Comparison of ENCODE assay signal across 9 cellular contexts in the genomic region with DNA sequence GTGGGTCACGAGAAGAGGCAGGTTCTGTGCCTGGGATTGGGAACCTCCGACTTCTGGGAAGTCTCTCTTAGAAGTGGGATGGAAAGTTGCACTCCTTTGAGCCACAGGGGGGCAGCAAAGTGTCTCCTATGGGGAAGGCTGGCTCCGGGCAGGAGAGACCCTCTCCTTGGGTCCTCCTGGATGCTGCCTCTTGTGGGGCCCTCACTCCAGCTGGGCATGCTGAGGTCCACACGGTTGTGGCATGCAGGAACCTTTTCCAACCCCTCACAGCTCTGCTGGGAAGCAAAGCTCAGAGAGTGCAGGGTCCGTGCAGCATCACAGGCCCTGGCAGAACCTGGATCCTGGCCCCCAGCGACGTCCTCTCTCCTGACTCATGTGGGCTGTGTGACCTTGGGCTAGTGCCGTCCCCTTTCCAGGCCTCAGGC. TPM values are rescaled to one million over a fixed set of nuclear protein-coding genes. Genes with fewer than 3 reads are reported as not detected.
DNase-seq lines count a peak whose midpoint lies in the region; ATAC-seq lines count a peak whose summit lies in the region.
"Had no signal": no experiment of that assay in that cellular context is flagged by ENCODE, and none has a peak within 500 bp of the region (broad histone marks: within the 10 kb centered on the region; RNA-seq: fewer than 3 reads in every experiment).

No MANE protein-coding gene starts in this region.

- DNase-seq in NCI-H187 (lab: John Stamatoyannopoulos, UW) (peak; percentile 12 to 44), NCI-H187 treated with DMSO at 0.1 percent for 48 hours (lab: John Stamatoyannopoulos, UW) (no peak), NCI-H1105 treated with DMSO at 0.1 percent for 48 hours (lab: John Stamatoyannopoulos, UW) (peak; percentile 62), amniotic epithelial cell (ENCODE audit: low read depth) (peak; percentile 24), kidney glomerular epithelial cell (lab: John Stamatoyannopoulos, UW) (peak; percentile 29), NCI-H128 (lab: John Stamatoyannopoulos, UW; ENCODE audit: unreplicated experiment) (no peak)
- no peak for DNase-seq in activated T-helper 2 cell treated with anti-CD3 and anti-CD28 coated beads, Interferon-gamma antibody, Interleukin-2, Interleukin-4, amounts not matched to agents 10 μg/mL and 5 μg/mL and 100 μg/mL, durations not matched to agents 14 hours and 24 hours and 36 hours (ENCODE audit: low spot score)
- DNase-seq: CD4-positive, CD25-positive, alpha-beta regulatory T cell had no signal

- intact Hi-C loops in activated T-helper 2 cell treated with anti-CD3 and anti-CD28 coated beads, Interferon-gamma antibody, Interleukin-2, Interleukin-4, amounts not matched to agents 10 μg/mL and 5 μg/mL and 100 μg/mL, durations not matched to agents 14 hours and 24 hours and 36 hours (cut with micrococcal nuclease) = no loop called here

- H3K36me3 Mint-ChIP-seq in activated T-helper 2 cell treated with anti-CD3 and anti-CD28 coated beads, Interferon-gamma antibody, Interleukin-2, Interleukin-4, amounts not matched to agents 10 μg/mL and 5 μg/mL and 100 μg/mL, durations not matched to agents 14 hours and 24 hours and 36 hours (ENCODE audit: low read depth) = no peaks in the 10 kb centered on the region
- H3K36me3 Mint-ChIP-seq: CD4-positive, CD25-positive, alpha-beta regulatory T cell had no signal

- no peak for ATAC-seq in HG03354 (IDR thresholded peaks at IDR 0.05; ENCODE audit: poor library complexity, severe bottlenecking, unreplicated experiment)

- no peak overlapping the region for H3K4me3 Mint-ChIP-seq in activated T-helper 2 cell treated with anti-CD3 and anti-CD28 coated beads, Interferon-gamma antibody, Interleukin-2, Interleukin-4, amounts not matched to agents 10 μg/mL and 5 μg/mL and 100 μg/mL, durations not matched to agents 14 hours and 24 hours and 36 hours (ENCODE audit: low read depth)
- H3K4me3 Mint-ChIP-seq: CD4-positive, CD25-positive, alpha-beta regulatory T cell had no signal

- no peaks in the 10 kb centered on the region for H3K4me1 Mint-ChIP-seq in activated T-helper 2 cell treated with anti-CD3 and anti-CD28 coated beads, Interferon-gamma antibody, Interleukin-2, Interleukin-4, amounts not matched to agents 10 μg/mL and 5 μg/mL and 100 μg/mL, durations not matched to agents 14 hours and 24 hours and 36 hours (ENCODE audit: low read depth)
- H3K4me1 Mint-ChIP-seq: CD4-positive, CD25-positive, alpha-beta regulatory T cell had no signal

- H3K27ac Mint-ChIP-seq in activated T-helper 2 cell treated with anti-CD3 and anti-CD28 coated beads, Interferon-gamma antibody, Interleukin-2, Interleukin-4, amounts not matched to agents 10 μg/mL and 5 μg/mL and 100 μg/mL, durations not matched to agents 14 hours and 24 hours and 36 hours = no peak overlapping the region
- H3K27ac Mint-ChIP-seq: CD4-positive, CD25-positive, alpha-beta regulatory T cell had no signal

- H3K27me3 Mint-ChIP-seq in activated T-helper 2 cell treated with anti-CD3 and anti-CD28 coated beads, Interferon-gamma antibody, Interleukin-2, Interleukin-4, amounts not matched to agents 10 μg/mL and 5 μg/mL and 100 μg/mL, durations not matched to agents 14 hours and 24 hours and 36 hours (ENCODE audit: low read depth) = no peaks in the 10 kb centered on the region

- no peaks in the 10 kb centered on the region for H3K9me3 Mint-ChIP-seq in activated T-helper 2 cell treated with anti-CD3 and anti-CD28 coated beads, Interferon-gamma antibody, Interleukin-2, Interleukin-4, amounts not matched to agents 10 μg/mL and 5 μg/mL and 100 μg/mL, durations not matched to agents 14 hours and 24 hours and 36 hours
- H3K9me3 Mint-ChIP-seq: CD4-positive, CD25-positive, alpha-beta regulatory T cell had no signal

RNA-seq across cellular contexts. Expression of a gene that starts 17.4 kb away (rescaled TPM):
- 0.46 and 0.67 TPM in 2 replicates for total RNA-seq in activated T-helper 2 cell treated with anti-CD3 and anti-CD28 coated beads, Interferon-gamma antibody, Interleukin-2, Interleukin-4, amounts not matched to agents 10 μg/mL and 5 μg/mL and 100 μg/mL, durations not matched to agents 14 hours and 24 hours and 36 hours
- total RNA-seq: CD4-positive, CD25-positive, alpha-beta regulatory T cell had no signal

RNA-seq across cellular contexts. Expression of a gene that starts 32.1 kb away (rescaled TPM):
- not detected in 2 replicates for total RNA-seq in activated T-helper 2 cell treated with anti-CD3 and anti-CD28 coated beads, Interferon-gamma antibody, Interleukin-2, Interleukin-4, amounts not matched to agents 10 μg/mL and 5 μg/mL and 100 μg/mL, durations not matched to agents 14 hours and 24 hours and 36 hours
- total RNA-seq: CD4-positive, CD25-positive, alpha-beta regulatory T cell had no signal

RNA-seq across cellular contexts. Expression of a gene that starts 35.9 kb away (rescaled TPM):
- total RNA-seq in activated T-helper 2 cell treated with anti-CD3 and anti-CD28 coated beads, Interferon-gamma antibody, Interleukin-2, Interleukin-4, amounts not matched to agents 10 μg/mL and 5 μg/mL and 100 μg/mL, durations not matched to agents 14 hours and 24 hours and 36 hours = not detected in 2 replicates
- total RNA-seq: CD4-positive, CD25-positive, alpha-beta regulatory T cell had no signal

Comparison
In these comparisons a context has a peak if more than half of its experiments do, and no peak if none do; other contexts are left out.
1. DNase-seq: peak in NCI-H187 (2 of 2), NCI-H1105 treated with DMSO at 0.1 percent for 48 hours (single experiment), amniotic epithelial cell (single experiment) and kidney glomerular epithelial cell (single experiment); none in NCI-H187 treated with DMSO at 0.1 percent for 48 hours (single experiment), activated T-helper 2 cell treated with anti-CD3 and anti-CD28 coated beads, Interferon-gamma antibody, Interleukin-2, Interleukin-4, amounts not matched to agents 10 μg/mL and 5 μg/mL and 100 μg/mL, durations not matched to agents 14 hours and 24 hours and 36 hours (single experiment) and NCI-H128 (single experiment).